Comparison of ENCODE assay signal across 1 cellular context in genomic region chr11:60950024-60950423, GRCh38.
A peak's percentile ranks its signal among the peaks of the same experiment; 100 is the strongest.
TF ChIP-seq lines count a peak whose summit lies in the region.

No MANE protein-coding gene starts in this region.

TF ChIP-seq in GM12878, 131 proteins besides CTCF, POLR2A, EP300 and RAD21:
- TF ChIP-seq LARP7 (IDR thresholded peaks at IDR 0.05) (no peak), POLR2AphosphoS5 (IDR thresholded peaks at IDR 0.05; ENCODE audit: low read length) (no peak), BHLHE40 (IDR thresholded peaks at IDR 0.05; ENCODE audit: borderline replicate concordance in 1 of 2, low read depth in 2 of 2, low read length in 1 of 2) (no peak), NR2F1 (conservative IDR thresholded peaks at IDR 0.05) (0 out of 2 replicates have a peak, but pooled peaks have one; percentile 39), KDM1A (IDR thresholded peaks at IDR 0.05; ENCODE audit: borderline replicate concordance) (no peak), SIN3A (IDR thresholded peaks at IDR 0.05; ENCODE audit: low read depth, low read length) (no peak)
